ENCODE assay signal across 31 cellular contexts in genomic region chr5:95334900-95335538, GRCh38. TPM values are rescaled to one million over a fixed set of nuclear protein-coding genes. Genes with fewer than 3 reads are reported as not detected.
DNase-seq lines count a peak whose midpoint lies in the region; ATAC-seq, FAIRE-seq and TF ChIP-seq lines count a peak whose summit lies in the region.
"Had no signal": no experiment of that assay in that cellular context is flagged by ENCODE, and none has a peak within 500 bp of the region (broad histone marks: within the 10 kb centered on the region; RNA-seq: fewer than 3 reads in every experiment).

No MANE protein-coding gene starts in this region.

- peaks cover under 1% of the 10 kb centered on the region for H3K9me3 Mint-ChIP-seq in CD8-positive, alpha-beta T cell
- peaks cover 19% of the 10 kb centered on the region for H3K9me3 Mint-ChIP-seq in WTC11
- H3K9me3 Mint-ChIP-seq in activated CD8-positive, alpha-beta T cell treated with anti-CD3 and anti-CD28 coated beads for 36 hours: no peaks in the 10 kb centered on the region

- H3K4me2 ChIP-seq in K562 (ENCODE audit: insufficient read depth, low read length): no peak overlapping the region
- H3K4me2 ChIP-seq in MM.1S (ENCODE audit: low read depth, low read length): no peak overlapping the region
- H3K4me2 ChIP-seq: BLaER1 treated with 17β-estradiol and CSF1 and Interleukin-3, amounts not matched to agents 10 nM and 100 nM had no signal

- CTCF ChIA-PET in CD8-positive, alpha-beta T cell (lab: Charles Lee): no interaction called here
- CTCF ChIA-PET in WTC11 (lab: Charles Lee): no interaction called here
- CTCF ChIA-PET in activated CD8-positive, alpha-beta T cell treated with anti-CD3 and anti-CD28 coated beads for 36 hours (lab: Charles Lee): no interaction called here
- CTCF ChIA-PET in K562 (lab: Yijun Ruan, JAX; ENCODE audit: low intra/inter-chr PET ratio): no interaction called here

- POLR2A ChIA-PET in CD8-positive, alpha-beta T cell (lab: Charles Lee): no interaction called here
- POLR2A ChIA-PET in WTC11 (lab: Charles Lee) (interaction anchor here (0.7 kb wide), 1 partner anchor 391 kb away, joined by 4 read pairs; no protein-coding TSS in a partner anchor), K562 (lab: Yijun Ruan, JAX) (no interaction called here)
- POLR2A ChIA-PET in activated CD8-positive, alpha-beta T cell treated with anti-CD3 and anti-CD28 coated beads for 36 hours (lab: Charles Lee): no interaction called here

- H3K27ac ChIP-seq in CD8-positive, alpha-beta T cell (ENCODE audit: low read depth, low read length): no peak overlapping the region
- H3K27ac ChIP-seq in K562 (ENCODE audit: extremely low read depth, low read depth, low read length) (no peak overlapping the region), MM.1S (ENCODE audit: low read length) (no peak overlapping the region)
- H3K27ac ChIP-seq: BLaER1 treated with 17β-estradiol and CSF1 and Interleukin-3, amounts not matched to agents 10 nM and 100 nM; C4-2B had no signal

- no peak for FAIRE-seq in K562 (lab: Jason Lieb, UNC)
- FAIRE-seq: A204.1, GM12878, GM12892, GM19239 had no signal

- no peaks in the 10 kb centered on the region for H3K9me2 ChIP-seq in MM.1S (replicated peaks; ENCODE audit: insufficient read depth, low read length)

- H3K4me1 Mint-ChIP-seq in CD8-positive, alpha-beta T cell (ENCODE audit: low read depth): no peaks in the 10 kb centered on the region
- H3K4me1 Mint-ChIP-seq in WTC11: no peaks in the 10 kb centered on the region
- no peaks in the 10 kb centered on the region for H3K4me1 Mint-ChIP-seq in activated CD8-positive, alpha-beta T cell treated with anti-CD3 and anti-CD28 coated beads for 36 hours (ENCODE audit: low read depth)
- H3K4me1 Mint-ChIP-seq: CD8-positive, alpha-beta memory T cell had no signal

- H3K27ac Mint-ChIP-seq in CD8-positive, alpha-beta T cell: no peak overlapping the region
- no peak overlapping the region for H3K27ac Mint-ChIP-seq in WTC11
- no peak overlapping the region for H3K27ac Mint-ChIP-seq in activated CD8-positive, alpha-beta T cell treated with anti-CD3 and anti-CD28 coated beads for 36 hours
- H3K27ac Mint-ChIP-seq: CD4-positive, alpha-beta T cell; CD8-positive, alpha-beta memory T cell had no signal

- TF ChIP-seq RAD21 in K562 (CRISPR knock-in tag; conservative IDR thresholded peaks at IDR 0.05 in 1 of 2, IDR thresholded peaks at IDR 0.05 in 1 of 2): no peak

- H3F3A ChIP-seq in MM.1S (ENCODE audit: insufficient read depth, low read length): no peaks in the 10 kb centered on the region

- intact Hi-C loops in CD8-positive, alpha-beta T cell (cut with DNase I, micrococcal nuclease): no loop called here
- intact Hi-C loops in activated CD8-positive, alpha-beta T cell treated with anti-CD3 and anti-CD28 coated beads for 36 hours (cut with micrococcal nuclease): no loop called here
- intact Hi-C loops in K562 (cut with micrococcal nuclease): no loop called here

- H3K27me3 Mint-ChIP-seq in CD8-positive, alpha-beta T cell (ENCODE audit: low read depth): peaks cover 9% of the 10 kb centered on the region
- peaks cover 4% of the 10 kb centered on the region; the same call in 1 of the 2 replicates for H3K27me3 Mint-ChIP-seq in WTC11 (ENCODE audit: low read depth)
- H3K27me3 Mint-ChIP-seq in activated CD8-positive, alpha-beta T cell treated with anti-CD3 and anti-CD28 coated beads for 36 hours: peaks cover 4% of the 10 kb centered on the region

- no peaks in the 10 kb centered on the region for H3K36me3 ChIP-seq in CD8-positive, alpha-beta T cell (ENCODE audit: insufficient read depth, low read length)
- no peaks in the 10 kb centered on the region for H3K36me3 ChIP-seq in K562 (ENCODE audit: control insufficient read depth, insufficient read depth, low read length)
- no peaks in the 10 kb centered on the region for H3K36me3 ChIP-seq in MM.1S (replicated peaks; ENCODE audit: insufficient read depth, low read length)
- H3K36me3 ChIP-seq: BLaER1 treated with 17β-estradiol and CSF1 and Interleukin-3, amounts not matched to agents 10 nM and 100 nM had no signal

- no peak for DNase-seq in CD8-positive, alpha-beta T cell
- no peak for DNase-seq in WTC11 (ENCODE audit: low spot score)
- DNase-seq in activated CD8-positive, alpha-beta T cell treated with anti-CD3 and anti-CD28 coated beads for 36 hours: no peak
- DNase-seq in K562 (ENCODE audit: extremely low read depth in 1 of 4, low spot score in 3 of 4): no peak
- no peak for DNase-seq in MM.1S
- DNase-seq in activated CD4-positive, alpha-beta T cell treated with anti-CD3 and anti-CD28 coated beads for 4 hours: no peak
- DNase-seq: 8988T; ACHN; CD4-positive, alpha-beta T cell; CD8-positive, alpha-beta memory T cell; COR-L47; DMS 273 treated with DMSO at 0.1 percent for 48 hours; DMS153; DMS53; DMS79; DND-41; EL; GDM1 had no signal

- H3K9ac ChIP-seq in K562 (ENCODE audit: insufficient read depth in 1 of 2, low read depth in 2 of 2, low read length in 2 of 2) (no peak overlapping the region), MM.1S (ENCODE audit: low read length) (no peak overlapping the region)
- H3K9ac ChIP-seq: BLaER1 treated with 17β-estradiol and CSF1 and Interleukin-3, amounts not matched to agents 10 nM and 100 nM had no signal

- BruUV-seq in K562 (replicated peaks; lab: Mats Ljungman, UMichigan): no TSS peak

- H2AFZ ChIP-seq in K562 (ENCODE audit: low read depth, low read length) (no peak overlapping the region), MM.1S (ENCODE audit: low read length) (no peak overlapping the region)

- no peaks in the 10 kb centered on the region for H3K4me1 ChIP-seq in CD8-positive, alpha-beta T cell (ENCODE audit: insufficient read depth, low read length)
- H3K4me1 ChIP-seq in K562 (replicated peaks in 1 of 2; ENCODE audit: control insufficient read depth in 2 of 2, insufficient read depth in 2 of 2, low read length in 2 of 2): no peaks in the 10 kb centered on the region
- no peaks in the 10 kb centered on the region for H3K4me1 ChIP-seq in MM.1S (ENCODE audit: low read length)

- TF ChIP-seq POLR2A in K562 (conservative IDR thresholded peaks at IDR 0.05): no peak

- no peaks in the 10 kb centered on the region for H3K36me3 Mint-ChIP-seq in CD8-positive, alpha-beta T cell
- H3K36me3 Mint-ChIP-seq in WTC11: no peaks in the 10 kb centered on the region
- no peaks in the 10 kb centered on the region for H3K36me3 Mint-ChIP-seq in activated CD8-positive, alpha-beta T cell treated with anti-CD3 and anti-CD28 coated beads for 36 hours (ENCODE audit: low read depth)
- H3K36me3 Mint-ChIP-seq: CD8-positive, alpha-beta memory T cell had no signal

- peak; percentile 18 for TF ChIP-seq CTCF in CD8-positive, alpha-beta T cell (IDR thresholded peaks at IDR 0.05)
- no peak for TF ChIP-seq CTCF in WTC11 (IDR thresholded peaks at IDR 0.05)
- TF ChIP-seq CTCF in activated CD8-positive, alpha-beta T cell treated with anti-CD3 and anti-CD28 coated beads for 36 hours (IDR thresholded peaks at IDR 0.05): peak; percentile 31
- no peak for TF ChIP-seq CTCF in K562 (IDR thresholded peaks at IDR 0.05 in 2 of 3, conservative IDR thresholded peaks at IDR 0.05 in 1 of 3; ENCODE audit: insufficient read depth in 2 of 3, low read depth in 1 of 3, low read length in 3 of 3)
- no peak for TF ChIP-seq CTCF in MM.1S (IDR thresholded peaks at IDR 0.05; ENCODE audit: low read length)

- H3K79me2 ChIP-seq in K562 (ENCODE audit: control insufficient read depth, insufficient read depth, low read length): no peaks in the 10 kb centered on the region
- H3K79me2 ChIP-seq in MM.1S (ENCODE audit: low read length): no peaks in the 10 kb centered on the region

- in situ Hi-C loops in K562 (cut with MboI): no loop called here

- H3K4me3 ChIP-seq in CD8-positive, alpha-beta T cell (ENCODE audit: low read depth, low read length): no peak overlapping the region
- H3K4me3 ChIP-seq in K562 (no peak overlapping the region), MM.1S (ENCODE audit: low read length) (no peak overlapping the region)
- H3K4me3 ChIP-seq: BLaER1 treated with 17β-estradiol and CSF1 and Interleukin-3, amounts not matched to agents 10 nM and 100 nM; GM12878 had no signal

- H3K9me1 ChIP-seq in K562 (ENCODE audit: control insufficient read depth, insufficient read depth, low read length): no peaks in the 10 kb centered on the region

- TF ChIP-seq EP300 in K562 (IDR thresholded peaks at IDR 0.05; ENCODE audit: low read length): no peak

- no peak overlapping the region for H3K4me3 Mint-ChIP-seq in CD8-positive, alpha-beta T cell
- H3K4me3 Mint-ChIP-seq in WTC11: no peak overlapping the region
- no peak overlapping the region for H3K4me3 Mint-ChIP-seq in activated CD8-positive, alpha-beta T cell treated with anti-CD3 and anti-CD28 coated beads for 36 hours
- H3K4me3 Mint-ChIP-seq: CD4-positive, alpha-beta T cell; CD8-positive, alpha-beta memory T cell had no signal

- H4K20me1 ChIP-seq in K562 (replicated peaks; ENCODE audit: control insufficient read depth, insufficient read depth, low read length) (no peaks in the 10 kb centered on the region), MM.1S (ENCODE audit: insufficient read depth, low read length) (no peaks in the 10 kb centered on the region)
- H4K20me1 ChIP-seq: BLaER1 treated with 17β-estradiol and CSF1 and Interleukin-3, amounts not matched to agents 10 nM and 100 nM had no signal

- no peaks in the 10 kb centered on the region for H3K27me3 ChIP-seq in CD8-positive, alpha-beta T cell (ENCODE audit: insufficient read depth, low read length)
- H3K27me3 ChIP-seq in K562 (ENCODE audit: control insufficient read depth in 2 of 2, insufficient read depth in 2 of 2, low read length in 2 of 2) (no peaks in the 10 kb centered on the region), MM.1S (replicated peaks; ENCODE audit: insufficient read depth, low read length) (no peaks in the 10 kb centered on the region)
- H3K27me3 ChIP-seq: BLaER1 treated with 17β-estradiol and CSF1 and Interleukin-3, amounts not matched to agents 10 nM and 100 nM had no signal

- ATAC-seq in CD8-positive, alpha-beta T cell: no peak
- ATAC-seq in WTC11 (no peak), K562 (no peak), HG02970 (IDR thresholded peaks at IDR 0.05; ENCODE audit: low FRiP score, unreplicated experiment) (no peak), HG02763 (IDR thresholded peaks at IDR 0.05; ENCODE audit: unreplicated experiment) (no peak)
- ATAC-seq in activated CD8-positive, alpha-beta T cell treated with anti-CD3 and anti-CD28 coated beads for 36 hours: no peak
- ATAC-seq: GM12878 had no signal

- no peaks in the 10 kb centered on the region for H3K9me3 ChIP-seq in CD8-positive, alpha-beta T cell (ENCODE audit: low read length)
- H3K9me3 ChIP-seq in K562 (replicated peaks; ENCODE audit: control insufficient read depth, insufficient read depth, low read depth, low read length) (no peaks in the 10 kb centered on the region), MM.1S (replicated peaks; ENCODE audit: insufficient read depth, low read length) (no peaks in the 10 kb centered on the region)
- H3K9me3 ChIP-seq: BLaER1 treated with 17β-estradiol and CSF1 and Interleukin-3, amounts not matched to agents 10 nM and 100 nM had no signal

RNA-seq across cellular contexts. Expression of gene MCTP1, which starts 50.1 kb away (rescaled TPM):
- total RNA-seq in CD8-positive, alpha-beta T cell: under 1 TPM; 0.44 to 0.65 TPM
- 3.3 to 5.6 TPM (median 3.6 TPM) in 3 replicates for total RNA-seq in WTC11 (2021)
- total RNA-seq in activated CD8-positive, alpha-beta T cell treated with anti-CD3 and anti-CD28 coated beads for 36 hours: under 1 TPM; 0.20 to 0.40 TPM
- total RNA-seq in K562 (2011; cell fraction: chromatin; rRNA removed; ENCODE audit: low replicate concordance): 0.19 TPM in 1 of 2 replicates, not detected in the other
- total RNA-seq in K562 (2011; cell fraction: nucleolus; rRNA removed): not detected in 2 replicates
- not detected in 2 replicates for total RNA-seq in K562 (2011; cell fraction: nucleoplasm; rRNA removed)
- not detected in 2 replicates for total RNA-seq in K562 (2014; rRNA removed)
- total RNA-seq in K562 (2014; rRNA removed; fragmentation: Illumina TruSeq; extraction: Trizol): 0.04 TPM in 1 of 2 replicates, not detected in the other
- 0.11 TPM in 1 of 2 replicates, not detected in the other for total RNA-seq in K562 (2015; rRNA removed; fragmentation: Illumina TruSeq; extraction: Trizol)
- 0.04 and 0.31 TPM in 2 replicates for total RNA-seq in K562 (2021)
- polyA plus RNA-seq in K562 (2011; rRNA removed): 0.06 TPM in 1 of 2 replicates, not detected in the other
- polyA plus RNA-seq in K562 (2011; cell fraction: cytosol; rRNA removed): not detected in 2 replicates
- not detected in 2 replicates for polyA plus RNA-seq in K562 (2011; cell fraction: nucleus; rRNA removed)
- 0.53 and 1.1 TPM in 2 replicates for polyA plus RNA-seq in K562 (2012)
- polyA plus RNA-seq in K562 (2014; fragmentation: Illumina TruSeq; extraction: Trizol): 0.04 TPM in 1 of 2 replicates, not detected in the other
- polyA plus RNA-seq in K562 (2014; fragmentation: Nextera tagmentation; extraction: Ambion mirVana): under 1 TPM; 0.39 to 0.93 TPM
- not detected in 2 replicates for polyA plus RNA-seq in K562 (2014; rRNA removed)
- polyA minus RNA-seq in K562 (2011; rRNA and poly(A)+ RNA removed): not detected in 2 replicates
- not detected in 2 replicates for polyA minus RNA-seq in K562 (2011; cell fraction: cytosol; rRNA and poly(A)+ RNA removed)
- polyA minus RNA-seq in K562 (2011; cell fraction: nucleus; rRNA and poly(A)+ RNA removed): 0.13 and 0.22 TPM in 2 replicates
- total RNA-seq: G401 had no signal

RNA-seq across cellular contexts. Expression of gene FAM81B, which starts 56.1 kb away (rescaled TPM):
- not detected for total RNA-seq in CD8-positive, alpha-beta T cell
- total RNA-seq in WTC11 (2021) (0.39 TPM in 1 of 3 replicates, not detected in the others), K562 (2014; rRNA removed) (0.09 TPM in 1 of 2 replicates, not detected in the other), K562 (2014; rRNA removed; fragmentation: Illumina TruSeq; extraction: Trizol) (0.25 and 0.70 TPM in 2 replicates), K562 (2015; rRNA removed; fragmentation: Illumina TruSeq; extraction: Trizol) (0.19 TPM in 1 of 2 replicates, not detected in the other), K562 (2021) (0.36 TPM in 1 of 2 replicates, not detected in the other)
- not detected for total RNA-seq in activated CD8-positive, alpha-beta T cell treated with anti-CD3 and anti-CD28 coated beads for 36 hours
- total RNA-seq in K562 (2011; cell fraction: chromatin; rRNA removed; ENCODE audit: low replicate concordance): not detected in 2 replicates
- not detected in 2 replicates for total RNA-seq in K562 (2011; cell fraction: nucleolus; rRNA removed)
- total RNA-seq in K562 (2011; cell fraction: nucleoplasm; rRNA removed): not detected in 2 replicates
- polyA plus RNA-seq in K562 (2011; rRNA removed) (0.12 and 0.38 TPM in 2 replicates), K562 (2014; fragmentation: Illumina TruSeq; extraction: Trizol) (0.29 and 0.64 TPM in 2 replicates), K562 (2014; fragmentation: Nextera tagmentation; extraction: Ambion mirVana) (under 1 TPM; 0.08 to 0.20 TPM), K562 (2014; rRNA removed) (0.20 and 0.52 TPM in 2 replicates)
- 0.28 TPM in 1 of 2 replicates, not detected in the other for polyA plus RNA-seq in K562 (2011; cell fraction: cytosol; rRNA removed)
- polyA plus RNA-seq in K562 (2011; cell fraction: nucleus; rRNA removed): not detected in 2 replicates
- polyA plus RNA-seq in K562 (2012): 0.60 and 1.2 TPM in 2 replicates
- not detected in 2 replicates for polyA minus RNA-seq in K562 (2011; rRNA and poly(A)+ RNA removed)
- polyA minus RNA-seq in K562 (2011; cell fraction: cytosol; rRNA and poly(A)+ RNA removed): not detected in 2 replicates
- polyA minus RNA-seq in K562 (2011; cell fraction: nucleus; rRNA and poly(A)+ RNA removed): not detected in 2 replicates
- total RNA-seq: A673; CD4-positive, alpha-beta T cell; CD8-positive, alpha-beta memory T cell; Daoy; G401; GM12878 had no signal
- polyA plus RNA-seq: AG04450; BJ; CD8-positive, alpha-beta memory T cell; GM12878 had no signal

Comparison
In these comparisons a context has a peak if more than half of its experiments do, and no peak if none do; other contexts are left out.
1. CTCF ChIP-seq: peak in CD8-positive, alpha-beta T cell (single experiment) and activated CD8-positive, alpha-beta T cell treated with anti-CD3 and anti-CD28 coated beads for 36 hours (single experiment); none in WTC11 (single experiment), K562 (0 of 3) and MM.1S (single experiment).